ENCODE assay signal across 8 cellular contexts in genomic region chr4:78645853-78646757, GRCh38.
DNase-seq lines count a peak whose midpoint lies in the region; ATAC-seq and TF ChIP-seq lines count a peak whose summit lies in the region.

No MANE protein-coding gene starts in this region.

- intact Hi-C loops in colonic mucosa (cut with DNase I) = loop anchor here (1.0 to 10.0 kb wide), 2 partner anchors 43 to 129 kb away; partner anchors contain the start of gene BMP2K
- intact Hi-C loops in thyroid gland (cut with DNase I) = no loop called here

- H3K27me3 ChIP-seq in colonic mucosa = no peaks in the 10 kb centered on the region
- no peaks in the 10 kb centered on the region for H3K27me3 ChIP-seq in lung (ENCODE audit: control insufficient read depth, insufficient read depth)
- no peaks in the 10 kb centered on the region for H3K27me3 ChIP-seq in thyroid gland

- WGBS in lung, 2 donors = 30% methylated on average over 10 of the region's 10 CpGs
- 26 to 39% methylated on average over 10 of the region's 10 CpGs for WGBS in thyroid gland, 2 donors

- H3K36me3 ChIP-seq in colonic mucosa (no peaks in the 10 kb centered on the region), lung (ENCODE audit: control insufficient read depth in 2 of 2, insufficient read depth in 2 of 2, low read length in 2 of 2) (no peaks in the 10 kb centered on the region), thyroid gland (no peaks in the 10 kb centered on the region)

- no peaks in the 10 kb centered on the region for H3K9me3 ChIP-seq in colonic mucosa
- no peaks in the 10 kb centered on the region for H3K9me3 ChIP-seq in lung (ENCODE audit: control insufficient read depth in 2 of 2, insufficient read depth in 1 of 2, low read length in 1 of 2)
- H3K9me3 ChIP-seq in thyroid gland = no peaks in the 10 kb centered on the region

- H3K4me3 ChIP-seq in colonic mucosa (no peak overlapping the region), lung (no peak overlapping the region), thyroid gland (replicated peaks in 1 of 3) (no peak overlapping the region)

- H3K4me1 ChIP-seq in colonic mucosa (peaks cover 4% of the 10 kb centered on the region), lung (ENCODE audit: control insufficient read depth in 2 of 2, insufficient read depth in 2 of 2, low read length in 2 of 2) (peaks cover 7 to 9% of the 10 kb centered on the region in 2 donors), thyroid gland (peaks cover 15 to 20% of the 10 kb centered on the region in 2 donors)

- peak overlapping the region in 1 of 2 donors; percentile 36 for H3K9ac ChIP-seq in colonic mucosa (ENCODE audit: low read depth in 2 of 2, low read length in 2 of 2)

- DNase-seq in NCI-H226 (peak; percentile 93), colonic mucosa (peak; percentile 76), lung (ENCODE audit: low spot score) (peak; percentile 75), thyroid gland (peak; percentile 85 to 87), SW480 (ENCODE audit: low spot score) (no peak), NCI-H1092 treated with DMSO at 0.1 percent for 48 hours (lab: John Stamatoyannopoulos, UW) (no peak)

- ATAC-seq in GM19463 (IDR thresholded peaks at IDR 0.05; ENCODE audit: unreplicated experiment) = peak; percentile 41
- peak; percentile 68 for ATAC-seq in lung (ENCODE audit: insufficient read depth, low FRiP score)
- ATAC-seq in GM19467 (IDR thresholded peaks at IDR 0.05; ENCODE audit: unreplicated experiment) = no peak

- peak in 1 of 2 donors; percentile 70 for TF ChIP-seq POLR2A in thyroid gland (IDR thresholded peaks at IDR 0.05)

- peak overlapping the region; percentile 58 for H3K27ac ChIP-seq in colonic mucosa
- H3K27ac ChIP-seq in lung (ENCODE audit: low read depth in 1 of 2, low read length in 1 of 2) = peak overlapping the region; percentile 55 to 91
- peak overlapping the region; percentile 82 to 88 (median 85) for H3K27ac ChIP-seq in thyroid gland

- TF ChIP-seq CTCF in colonic mucosa (IDR thresholded peaks at IDR 0.05) (no peak), lung (IDR thresholded peaks at IDR 0.05; ENCODE audit: control extremely low read depth, extremely low read depth) (no peak), thyroid gland (IDR thresholded peaks at IDR 0.05) (no peak)

Comparison
In these comparisons a context has a peak if more than half of its experiments do, and no peak if none do; other contexts are left out.
1. DNase-seq: peak in NCI-H226 (single experiment), colonic mucosa (single experiment), lung (single experiment) and thyroid gland (2 of 2); none in SW480 (single experiment) and NCI-H1092 treated with DMSO at 0.1 percent for 48 hours (single experiment).
2. Peak in every context shown above with its lines, with median percentiles within 50 percentile points of each other: H3K27ac ChIP-seq.